Comparison of ENCODE assay signal across 18 cellular contexts in genomic region chr10:104711167-104711765, GRCh38.
DNase-seq lines count a peak whose midpoint lies in the region; ATAC-seq, FAIRE-seq and TF ChIP-seq lines count a peak whose summit lies in the region.
"Had no signal": no experiment of that assay in that cellular context is flagged by ENCODE, and none has a peak within 500 bp of the region (broad histone marks: within the 10 kb centered on the region; RNA-seq: fewer than 3 reads in every experiment).

No MANE protein-coding gene starts in this region.

- ATAC-seq in left cardiac atrium, result peak; percentile 50 to 85
- no peak for ATAC-seq in GM21825 (IDR thresholded peaks at IDR 0.05; ENCODE audit: unreplicated experiment)

- H4K20me1 ChIP-seq in astrocyte (ENCODE audit: insufficient read depth, low read length), result no peaks in the 10 kb centered on the region

- no peak for FAIRE-seq in astrocyte (lab: Jason Lieb, UNC)
- FAIRE-seq: GM12892, RCC 7860 had no signal

- no peaks in the 10 kb centered on the region for H3K9me3 ChIP-seq in astrocyte (ENCODE audit: insufficient read depth, low read depth, low read length)
- no peaks in the 10 kb centered on the region for H3K9me3 ChIP-seq in neutrophil
- H3K9me3 ChIP-seq: MG63 had no signal

- H3K9ac ChIP-seq in astrocyte (ENCODE audit: low read length), result no peak overlapping the region
- H3K9ac ChIP-seq: GM23248, KMS-11 had no signal

- no peaks in the 10 kb centered on the region for H3K4me1 ChIP-seq in astrocyte (ENCODE audit: insufficient read depth, low read length)
- peaks cover 46 to 50% of the 10 kb centered on the region in 2 experiments for H3K4me1 ChIP-seq in neutrophil (ENCODE audit: control insufficient read depth in 1 of 2, insufficient read depth in 1 of 2, low read depth in 1 of 2, low read length in 1 of 2)

- intact Hi-C loops in left cardiac atrium (cut with DNase I), result no loop called here

- H3K27me3 Mint-ChIP-seq in astrocyte (ENCODE audit: low read depth, unreplicated experiment), result peaks cover 12% of the 10 kb centered on the region
- H3K27me3 Mint-ChIP-seq: CD4-positive, CD25-positive, alpha-beta regulatory T cell had no signal

- no peak overlapping the region for H3K4me3 Mint-ChIP-seq in astrocyte (ENCODE audit: unreplicated experiment)
- H3K4me3 Mint-ChIP-seq: CD4-positive, CD25-positive, alpha-beta regulatory T cell; HFFc6 had no signal

- DNase-seq in NCI-H82 (lab: John Stamatoyannopoulos, UW), result peak; percentile 82
- DNase-seq in astrocyte (ENCODE audit: low read depth), result peak; percentile 8
- no peak for DNase-seq in left cardiac atrium
- no peak for DNase-seq in activated naive CD4-positive, alpha-beta T cell treated with Interleukin-2 at 50 U/mL for 16 hours
- no peak for DNase-seq in NCI-H2029 (lab: John Stamatoyannopoulos, UW)
- DNase-seq: ACHN; CD4-positive, CD25-positive, alpha-beta regulatory T cell; GM23248; HFFc6; MG63; NCI-H1092 treated with DMSO at 0.1 percent for 48 hours; NCI-H1694; SIG-M5 had no signal

- H3K4me1 Mint-ChIP-seq in astrocyte (ENCODE audit: low read depth, unreplicated experiment), result peaks cover 2% of the 10 kb centered on the region
- H3K4me1 Mint-ChIP-seq: CD4-positive, CD25-positive, alpha-beta regulatory T cell had no signal

- no peaks in the 10 kb centered on the region for H3K79me2 ChIP-seq in astrocyte (ENCODE audit: insufficient read depth, low read length)

- H2AFZ ChIP-seq in astrocyte (ENCODE audit: low read depth, low read length), result no peak overlapping the region
- H2AFZ ChIP-seq: GM23248 had no signal

- H3K27me3 ChIP-seq in astrocyte (ENCODE audit: insufficient read depth, low read length) (no peaks in the 10 kb centered on the region), neutrophil (no peaks in the 10 kb centered on the region)
- H3K27me3 ChIP-seq: MG63 had no signal

- TF ChIP-seq CTCF in astrocyte (IDR thresholded peaks at IDR 0.05; ENCODE audit: insufficient read depth, low read depth, low read length), result no peak
- no peak for TF ChIP-seq CTCF in neutrophil (IDR thresholded peaks at IDR 0.05)

- no peak overlapping the region for H3K27ac Mint-ChIP-seq in astrocyte (ENCODE audit: unreplicated experiment)
- H3K27ac Mint-ChIP-seq: CD4-positive, CD25-positive, alpha-beta regulatory T cell; HFFc6 had no signal

- no peaks in the 10 kb centered on the region for H3K36me3 Mint-ChIP-seq in astrocyte (ENCODE audit: low read depth, unreplicated experiment)
- H3K36me3 Mint-ChIP-seq: CD4-positive, CD25-positive, alpha-beta regulatory T cell had no signal

- H3K4me3 ChIP-seq in astrocyte (ENCODE audit: insufficient read depth, low read depth, low read length) (no peak overlapping the region), neutrophil (ENCODE audit: low read depth in 1 of 2, low read length in 1 of 2) (no peak overlapping the region)
- H3K4me3 ChIP-seq: GM23248, MG63 had no signal

- no peak overlapping the region for H3K27ac ChIP-seq in astrocyte (ENCODE audit: low read depth, low read length)
- peak overlapping the region; percentile 78 for H3K27ac ChIP-seq in neutrophil
- H3K27ac ChIP-seq: GM23248, KMS-11 had no signal

- no peak overlapping the region for H3K4me2 ChIP-seq in astrocyte (ENCODE audit: low read length)
- H3K4me2 ChIP-seq: KMS-11 had no signal

- no peaks in the 10 kb centered on the region for H3K9me3 Mint-ChIP-seq in astrocyte (ENCODE audit: unreplicated experiment)
- H3K9me3 Mint-ChIP-seq: CD4-positive, CD25-positive, alpha-beta regulatory T cell had no signal

- H3K36me3 ChIP-seq in astrocyte (ENCODE audit: insufficient read depth, low read length) (no peaks in the 10 kb centered on the region), neutrophil (no peaks in the 10 kb centered on the region)
- H3K36me3 ChIP-seq: MG63 had no signal

Comparison
In these comparisons a context has a peak if more than half of its experiments do, and no peak if none do; other contexts are left out.
1. DNase-seq: peak in NCI-H82 (single experiment) and astrocyte (single experiment); none in left cardiac atrium (single experiment), activated naive CD4-positive, alpha-beta T cell treated with Interleukin-2 at 50 U/mL for 16 hours (single experiment) and NCI-H2029 (single experiment).